24 cellular contexts compared by ENCODE assay signal in the genomic region with DNA sequence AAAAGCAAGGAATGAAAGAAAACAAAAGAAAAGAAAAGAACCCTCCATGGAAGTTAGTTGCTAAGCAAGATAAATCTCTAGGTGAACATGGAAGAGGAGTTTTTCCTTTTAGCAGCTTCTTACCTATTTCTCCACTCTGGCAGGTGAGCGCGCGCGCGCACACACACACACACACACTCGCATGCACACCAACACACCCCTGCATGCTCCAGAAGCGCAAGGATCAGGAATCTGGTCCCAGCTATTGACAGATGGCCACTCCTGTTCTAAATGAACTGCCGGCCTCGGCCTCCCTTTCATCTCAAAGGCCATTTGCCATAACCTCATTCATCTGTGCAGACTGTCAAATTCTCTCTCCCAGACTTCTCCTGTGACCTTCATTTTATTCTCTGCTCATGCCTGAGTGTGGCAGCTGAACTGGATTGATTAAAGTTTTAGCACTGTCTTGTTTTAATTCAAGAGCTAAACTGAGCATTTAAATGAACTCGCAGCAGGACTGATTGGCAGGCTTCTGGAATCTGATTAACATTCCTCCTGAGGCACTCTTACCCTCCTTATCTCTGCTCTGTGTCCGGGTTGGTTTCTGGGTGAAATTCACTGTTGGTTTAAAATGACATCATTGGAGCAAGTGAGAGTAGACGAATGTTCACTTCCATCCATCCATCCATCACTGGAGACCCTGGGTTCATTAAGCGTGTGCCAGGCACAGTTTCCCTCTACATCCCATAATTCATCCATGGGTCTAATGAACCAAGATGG.
"Had no signal": no experiment of that assay in that cellular context is flagged by ENCODE, and none has a peak within 500 bp of the region (broad histone marks: within the 10 kb centered on the region; RNA-seq: fewer than 3 reads in every experiment).

No MANE protein-coding gene starts in this region.

- H3K27ac ChIP-seq: cardiac muscle cell, lower lobe of right lung, sigmoid colon, thoracic aorta, upper lobe of left lung had no signal

- H3K4me1 ChIP-seq: lower lobe of right lung, sigmoid colon, upper lobe of left lung had no signal

- DNase-seq: activated B cell treated with CpG ODN at 0.5 μM for 24 hours; activated CD4-positive, alpha-beta memory T cell treated with anti-CD3 and anti-CD28 coated beads, Interleukin-2, amount 10 ng/mL, durations not matched to agents 7 days and 5 days; activated CD4-positive, alpha-beta T cell treated with anti-CD3 and anti-CD28 coated beads for 4 hours; activated effector memory CD4-positive, alpha-beta T cell treated with Interleukin-2 at 50 U/mL for 16 hours; activated naive CD4-positive, alpha-beta T cell treated with anti-CD3 and anti-CD28 coated beads for 36 hours; activated naive CD8-positive, alpha-beta T cell treated with anti-CD3 and anti-CD28 coated beads, Interleukin-2, amount 10 ng/mL, durations not matched to agents 7 days and 5 days; activated T-cell treated with anti-CD3 and anti-CD28 coated beads, Interleukin-2, amount 50 U/mL, for 72 hours; amniotic stem cell; effector CD4-positive, alpha-beta T cell; foreskin fibroblast; lower lobe of right lung; mesendoderm; mucosa of descending colon; occipital lobe; sigmoid colon; stimulated activated CD4-positive, alpha-beta T cell treated with anti-CD3 and anti-CD28 coated beads, Interleukin-2, amount 100 ng/mL, for 48 hours; stimulated activated naive CD4-positive, alpha-beta T cell; T1000 had no signal

- H3K36me3 Mint-ChIP-seq: activated naive CD8-positive, alpha-beta T cell treated with anti-CD3 and anti-CD28 coated beads, Interleukin-2, amount 10 ng/mL, durations not matched to agents 7 days and 5 days had no signal

- H3K27ac Mint-ChIP-seq: activated B cell treated with CpG ODN at 0.5 μM for 24 hours; activated CD4-positive, alpha-beta memory T cell treated with anti-CD3 and anti-CD28 coated beads, Interleukin-2, amount 10 ng/mL, durations not matched to agents 7 days and 5 days; activated naive CD4-positive, alpha-beta T cell treated with anti-CD3 and anti-CD28 coated beads for 36 hours; activated naive CD8-positive, alpha-beta T cell treated with anti-CD3 and anti-CD28 coated beads, Interleukin-2, amount 10 ng/mL, durations not matched to agents 7 days and 5 days; activated T-cell treated with anti-CD3 and anti-CD28 coated beads, Interleukin-2, amount 50 U/mL, for 72 hours; dendritic cell treated with granulocyte-macrophage colony-stimulating factor and Interleukin-4, amounts not matched to agents 40 ng/mL and 50 ng/mL, for 4 days; T-helper 1 cell treated with Interleukin-12 subunit alpha and Interleukin-12 subunit beta and Interleukin-4 antibody, amounts not matched to agents 30 μg/mL and 1 μg/mL, for 36 hours had no signal

- H3K9me3 ChIP-seq: lower lobe of right lung, mucosa of descending colon, sigmoid colon, thoracic aorta, upper lobe of left lung had no signal

- H3K9me3 Mint-ChIP-seq: activated CD4-positive, alpha-beta memory T cell treated with anti-CD3 and anti-CD28 coated beads, Interleukin-2, amount 10 ng/mL, durations not matched to agents 7 days and 5 days; activated naive CD4-positive, alpha-beta T cell treated with anti-CD3 and anti-CD28 coated beads for 36 hours; activated naive CD8-positive, alpha-beta T cell treated with anti-CD3 and anti-CD28 coated beads, Interleukin-2, amount 10 ng/mL, durations not matched to agents 7 days and 5 days; activated T-cell treated with anti-CD3 and anti-CD28 coated beads, Interleukin-2, amount 50 U/mL, for 72 hours; T-helper 1 cell treated with Interleukin-12 subunit alpha and Interleukin-12 subunit beta and Interleukin-4 antibody, amounts not matched to agents 30 μg/mL and 1 μg/mL, for 36 hours had no signal

- H3K27me3 ChIP-seq: cardiac muscle cell, sigmoid colon, upper lobe of left lung had no signal

- H3K4me3 ChIP-seq: cardiac muscle cell, lower lobe of right lung, mucosa of descending colon, sigmoid colon, thoracic aorta, upper lobe of left lung had no signal

- H3K4me1 Mint-ChIP-seq: activated CD4-positive, alpha-beta memory T cell treated with anti-CD3 and anti-CD28 coated beads, Interleukin-2, amount 10 ng/mL, durations not matched to agents 7 days and 5 days; activated naive CD8-positive, alpha-beta T cell treated with anti-CD3 and anti-CD28 coated beads, Interleukin-2, amount 10 ng/mL, durations not matched to agents 7 days and 5 days had no signal

- H3K4me3 Mint-ChIP-seq: activated B cell treated with CpG ODN at 0.5 μM for 24 hours; activated CD4-positive, alpha-beta memory T cell treated with anti-CD3 and anti-CD28 coated beads, Interleukin-2, amount 10 ng/mL, durations not matched to agents 7 days and 5 days; activated naive CD4-positive, alpha-beta T cell treated with anti-CD3 and anti-CD28 coated beads for 36 hours; activated naive CD8-positive, alpha-beta T cell treated with anti-CD3 and anti-CD28 coated beads, Interleukin-2, amount 10 ng/mL, durations not matched to agents 7 days and 5 days; activated T-cell treated with anti-CD3 and anti-CD28 coated beads, Interleukin-2, amount 50 U/mL, for 72 hours; dendritic cell treated with granulocyte-macrophage colony-stimulating factor and Interleukin-4, amounts not matched to agents 40 ng/mL and 50 ng/mL, for 4 days; T-helper 1 cell treated with Interleukin-12 subunit alpha and Interleukin-12 subunit beta and Interleukin-4 antibody, amounts not matched to agents 30 μg/mL and 1 μg/mL, for 36 hours had no signal

- ATAC-seq: activated T-cell treated with anti-CD3 and anti-CD28 coated beads, Interleukin-2, amount 50 U/mL, for 72 hours; left lobe of liver; lower lobe of right lung; mucosa of descending colon had no signal

- H3K36me3 ChIP-seq: cardiac muscle cell, lower lobe of right lung, sigmoid colon, thoracic aorta, upper lobe of left lung had no signal
